ENCODE assay signal across 9 cellular contexts in the genomic region with DNA sequence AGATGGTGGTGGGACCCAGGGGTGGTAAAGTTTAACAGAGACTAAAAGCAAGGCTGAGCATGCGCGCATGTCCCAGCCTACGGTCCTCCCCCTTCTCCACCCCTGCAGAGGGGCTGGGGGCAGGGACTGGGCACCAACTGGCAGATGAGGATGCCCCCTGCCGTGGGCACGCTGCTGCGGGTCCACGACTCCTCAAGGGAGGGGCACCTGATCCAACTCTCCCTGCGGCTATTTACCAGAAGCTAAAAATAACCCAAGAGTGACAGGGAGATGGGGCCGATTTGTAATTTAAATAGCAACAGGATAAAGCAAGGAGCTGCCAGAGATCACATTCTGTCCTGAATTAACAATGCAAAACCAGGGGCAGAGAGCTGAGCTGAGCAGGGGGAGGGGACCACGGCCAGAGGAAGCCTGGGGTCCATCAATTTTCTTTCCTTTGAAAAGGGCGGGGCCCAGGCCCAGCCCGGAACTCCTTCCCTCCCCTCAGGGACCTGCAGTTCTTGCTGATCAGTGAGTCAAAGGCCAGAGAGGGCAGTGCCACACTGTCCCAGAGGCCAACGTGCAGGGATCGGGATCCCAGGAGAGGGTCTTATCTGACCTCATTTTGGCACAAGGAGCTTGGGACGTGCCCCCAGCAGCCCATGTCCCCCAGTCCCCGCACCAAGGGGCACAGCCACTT. TPM values are rescaled to one million over a fixed set of nuclear protein-coding genes. Genes with fewer than 3 reads are reported as not detected.
DNase-seq lines count a peak whose midpoint lies in the region; ATAC-seq and TF ChIP-seq lines count a peak whose summit lies in the region.
"Had no signal": no experiment of that assay in that cellular context is flagged by ENCODE, and none has a peak within 500 bp of the region (broad histone marks: within the 10 kb centered on the region; RNA-seq: fewer than 3 reads in every experiment).

No MANE protein-coding gene starts in this region.

- ATAC-seq in HCT116 (peak; percentile 50; the same call in 1 of the 2 replicates), heart right ventricle (peak; percentile 57 to 88 (median 81))

- no peak overlapping the region for H3K27ac ChIP-seq in HCT116 (ENCODE audit: low read depth, low read length)
- peak overlapping the region; percentile 79 for H3K27ac ChIP-seq in PC-9
- peak overlapping the region; percentile 64 to 97 (median 92) for H3K27ac ChIP-seq in heart right ventricle
- H3K27ac ChIP-seq: testis had no signal

- H3F3A ChIP-seq in PC-9 (ENCODE audit: insufficient read depth, low read depth) = peaks cover 52% of the 10 kb centered on the region

- no peaks in the 10 kb centered on the region for H4K20me1 ChIP-seq in HCT116 (ENCODE audit: insufficient read depth)
- H4K20me1 ChIP-seq in PC-9 (ENCODE audit: insufficient read depth) = no peaks in the 10 kb centered on the region

- TF ChIP-seq CTCF in HCT116 (IDR thresholded peaks at IDR 0.05 in 2 of 3, conservative IDR thresholded peaks at IDR 0.05 in 1 of 3; ENCODE audit: borderline replicate concordance in 1 of 3, insufficient read depth in 1 of 3, low read depth in 2 of 3, low read length in 2 of 3) = no peak
- TF ChIP-seq CTCF in PC-9 (conservative IDR thresholded peaks at IDR 0.05) = 0 out of 2 replicates have a peak, but pooled peaks have one; percentile 25
- peak in 3 of 9 donors; percentile 18 to 47 (median 43) for TF ChIP-seq CTCF in heart right ventricle (IDR thresholded peaks at IDR 0.05)
- TF ChIP-seq CTCF in lower leg skin (IDR thresholded peaks at IDR 0.05) = no peak

- no peak overlapping the region for H3K4me3 ChIP-seq in HCT116 (replicated peaks in 1 of 2; ENCODE audit: low read depth in 1 of 2, low read length in 2 of 2)
- H3K4me3 ChIP-seq in PC-9 = peak overlapping the region; percentile 49
- H3K4me3 ChIP-seq in heart right ventricle = peak overlapping the region in 8 of 10 donors; percentile 20 to 44 (median 36)
- no peak overlapping the region for H3K4me3 ChIP-seq in lower leg skin (ENCODE audit: low read depth, poor library complexity, severe bottlenecking)
- H3K4me3 ChIP-seq: testis had no signal

- H3K9me2 ChIP-seq in HCT116 (ENCODE audit: insufficient read depth) (no peaks in the 10 kb centered on the region), PC-9 (ENCODE audit: insufficient read depth) (no peaks in the 10 kb centered on the region)

- CTCF ChIA-PET in HCT116 (lab: Charles Lee) = no interaction called here
- CTCF ChIA-PET in PC-9 (lab: Charles Lee) = interaction anchor here (0.6 to 1.1 kb wide), 4 partner anchors 9 to 322 kb away, joined by 3 to 10 read pairs (median 4); no protein-coding TSS in a partner anchor

- TF ChIP-seq RAD21 in HCT116 (IDR thresholded peaks at IDR 0.05; ENCODE audit: low read depth) = no peak

- H3K4me2 ChIP-seq in HCT116 (ENCODE audit: low read length) (peak overlapping the region; percentile 13), PC-9 (peak overlapping the region; percentile 86)

- H3K9ac ChIP-seq in HCT116 (ENCODE audit: low read length) = no peak overlapping the region

- DNase-seq in HCT116 (ENCODE audit: low read depth, low spot score) (no peak), PC-9 (peak; percentile 64 to 81), heart right ventricle (peak in 1 of 2 donors; percentile 73), retina (peak; percentile 63), NCI-H82 treated with DMSO at 0.1 percent for 48 hours (lab: John Stamatoyannopoulos, UW; ENCODE audit: unreplicated experiment) (no peak), NOMO-1 treated with DMSO at 0.1 percent for 48 hours (lab: John Stamatoyannopoulos, UW; ENCODE audit: unreplicated experiment) (no peak), lower leg skin (ENCODE audit: low spot score in 2 of 2) (no peak), SKM-1 treated with dmso at 0.1 percent for 144 hours (lab: John Stamatoyannopoulos, UW; ENCODE audit: unreplicated experiment) (no peak)
- DNase-seq: testis had no signal

- POLR2A ChIA-PET in HCT116 (lab: Charles Lee) = interaction anchor here (1.6 kb wide), 1 partner anchor 96 kb away, joined by 4 read pairs; no protein-coding TSS in a partner anchor
- POLR2A ChIA-PET in PC-9 (lab: Charles Lee; ENCODE audit: unreplicated experiment) = interaction anchor here (0.6 to 1.1 kb wide), 2 partner anchors 49 to 100 kb away, joined by 3 read pairs; no protein-coding TSS in a partner anchor

- peaks cover 0 to 29% of the 10 kb centered on the region in 2 experiments; a peak in 3 of 4 replicates for H3K4me1 ChIP-seq in HCT116 (ENCODE audit: control insufficient read depth in 1 of 2, insufficient read depth in 2 of 2, low read length in 2 of 2)
- H3K4me1 ChIP-seq in PC-9 (replicated peaks; ENCODE audit: insufficient read depth) = peaks cover 77% of the 10 kb centered on the region
- peaks cover 15 to 74% (median 56%) of the 10 kb centered on the region in 9 donors for H3K4me1 ChIP-seq in heart right ventricle

- H3K79me2 ChIP-seq in HCT116 (ENCODE audit: insufficient read depth, low read length) (no peaks in the 10 kb centered on the region), PC-9 (ENCODE audit: low read depth) (no peaks in the 10 kb centered on the region)

- WGBS in heart right ventricle, 2 donors = 9 to 16% methylated on average over 16 of the region's 16 CpGs
- WGBS in lower leg skin, 2 donors = 13 to 22% methylated on average over 16 of the region's 16 CpGs

- H3K27me3 ChIP-seq in HCT116 (ENCODE audit: insufficient read depth, low read length) (no peaks in the 10 kb centered on the region), PC-9 (ENCODE audit: insufficient read depth, low read depth) (no peaks in the 10 kb centered on the region), heart right ventricle (peaks cover 0 to 7% (median 1%) of the 10 kb centered on the region in 7 donors)
- H3K27me3 ChIP-seq: testis had no signal

- H3K36me3 ChIP-seq in HCT116 (ENCODE audit: control insufficient read depth in 1 of 2, insufficient read depth in 2 of 2, low read length in 2 of 2) (no peaks in the 10 kb centered on the region), PC-9 (ENCODE audit: low read depth) (no peaks in the 10 kb centered on the region), heart right ventricle (no peaks in the 10 kb centered on the region)

- RAD21 ChIA-PET in HCT116 (lab: Charles Lee; ENCODE audit: low non-redundant PET in 1 of 2, low total read pairs in 2 of 2, uncharacterized antibody in 2 of 2, unreplicated experiment in 2 of 2) = no interaction called here

- no peak overlapping the region for H2AFZ ChIP-seq in HCT116 (ENCODE audit: low read depth, low read length, poor library complexity, severe bottlenecking)
- peak overlapping the region; percentile 68 for H2AFZ ChIP-seq in PC-9

- intact Hi-C loops in HCT116 (cut with micrococcal nuclease) = no loop called here
- intact Hi-C loops in PC-9 (cut with micrococcal nuclease; ENCODE audit: unreplicated experiment) = no loop called here
- intact Hi-C loops in heart right ventricle (cut with DNase I) = no loop called here
- intact Hi-C loops in lower leg skin (cut with DNase I; ENCODE audit: low total_unique reads) = no loop called here

- no peak for TF ChIP-seq POLR2A in HCT116 (IDR thresholded peaks at IDR 0.05; ENCODE audit: borderline replicate concordance, extremely low read depth, insufficient read depth, insufficient read length)
- no peak for TF ChIP-seq POLR2A in lower leg skin (IDR thresholded peaks at IDR 0.05)

- H3K9me3 ChIP-seq in HCT116 (ENCODE audit: control insufficient read depth in 1 of 2, insufficient read depth in 1 of 2, low read depth in 1 of 2, low read length in 2 of 2) (no peaks in the 10 kb centered on the region), PC-9 (ENCODE audit: insufficient read depth, low read depth) (no peaks in the 10 kb centered on the region), heart right ventricle (no peaks in the 10 kb centered on the region)
- H3K9me3 ChIP-seq: testis had no signal

- BruUV-seq in HCT116 (replicated peaks; lab: Mats Ljungman, UMichigan) (no TSS peak), PC-9 (replicated peaks; lab: Mats Ljungman, UMichigan) (no TSS peak)

TF ChIP-seq in HCT116, 20 proteins besides CTCF, POLR2A, EP300 and RAD21 (continues in another document):
- TF ChIP-seq SP1 (IDR thresholded peaks at IDR 0.05; ENCODE audit: low read depth) (no peak), SRF (IDR thresholded peaks at IDR 0.05; ENCODE audit: low read depth) (no peak), SIN3A (IDR thresholded peaks at IDR 0.05; ENCODE audit: low read depth) (no peak)

RNA-seq across cellular contexts. Expression of gene DGKZ, which starts 8.1 kb away (rescaled TPM):
- total RNA-seq in HCT116 (2021; ENCODE audit: unreplicated experiment) (70.2 TPM), PC-9 (2021) (49.3 and 67.5 TPM in 2 replicates), heart right ventricle (10 to 100 TPM; 46.4 to 77.9 (median 60.1) TPM), lower leg skin (10 to 100 TPM; 41.8 to 86.4 (median 60.3) TPM)
- 67.3 and 69.5 TPM in 2 replicates for polyA plus RNA-seq in HCT116 (2012)
- polyA plus RNA-seq in heart right ventricle = 100 to 1,000 TPM in 1 of 2 donors, 10 to 100 TPM in 1; 31.9 to 107 TPM

RNA-seq across cellular contexts. Expression of gene MDK, which starts 42.3 kb away (rescaled TPM):
- total RNA-seq in HCT116 (2021; ENCODE audit: unreplicated experiment) = 286 TPM
- polyA plus RNA-seq in HCT116 (2012) = 442 and 447 TPM in 2 replicates
- total RNA-seq in PC-9 (2021) = 399 and 464 TPM in 2 replicates
- total RNA-seq in heart right ventricle = 10 to 100 TPM in 2 of 10 donors, 1 to 10 TPM in 8; 3.6 to 16.5 (median 5.3) TPM
- 1 to 10 TPM; 3.7 to 8.2 TPM for polyA plus RNA-seq in heart right ventricle
- total RNA-seq in lower leg skin = 10 to 100 TPM in 3 of 4 donors, 1 to 10 TPM in 1; 6.0 to 19.4 (median 12.0) TPM

RNA-seq across cellular contexts. Expression of gene CHRM4, which starts 52.4 kb away (rescaled TPM):
- total RNA-seq in HCT116 (2021; ENCODE audit: unreplicated experiment) (1.1 TPM), PC-9 (2021) (0.31 TPM in 1 of 2 replicates, not detected in the other), heart right ventricle (under 1 TPM in 2 of 10 donors, not detected in 8; 0.30 to 0.32 TPM), lower leg skin (1 to 10 TPM; 1.2 to 8.1 (median 3.3) TPM)
- 2.5 and 2.9 TPM in 2 replicates for polyA plus RNA-seq in HCT116 (2012)
- polyA plus RNA-seq in heart right ventricle = under 1 TPM in 1 of 2 donors, not detected in 1; 0.03 TPM

Comparison
In these comparisons a context has a peak if more than half of its experiments do, and no peak if none do; other contexts are left out.
1. DNase-seq: peak in PC-9 (2 of 2) and retina (single experiment); none in HCT116 (single experiment), NCI-H82 treated with DMSO at 0.1 percent for 48 hours (single experiment), NOMO-1 treated with DMSO at 0.1 percent for 48 hours (single experiment), lower leg skin (0 of 2) and SKM-1 treated with dmso at 0.1 percent for 144 hours (single experiment).
2. H3K4me3 ChIP-seq: peak in PC-9 (single experiment) and heart right ventricle (8 of 10); none in HCT116 (0 of 2) and lower leg skin (single experiment).
3. RNA of gene MDK, which starts 42.3 kb away (total RNA-seq): 399 to 464 TPM in PC-9 and 286 TPM in HCT116 (single experiment); 6.0 to 19.4 TPM in lower leg skin and 3.6 to 16.5 TPM in heart right ventricle; every median in the first group is over 10 times any median in the second.